Comparison of ENCODE assay signal across 15 cellular contexts in the genomic region with DNA sequence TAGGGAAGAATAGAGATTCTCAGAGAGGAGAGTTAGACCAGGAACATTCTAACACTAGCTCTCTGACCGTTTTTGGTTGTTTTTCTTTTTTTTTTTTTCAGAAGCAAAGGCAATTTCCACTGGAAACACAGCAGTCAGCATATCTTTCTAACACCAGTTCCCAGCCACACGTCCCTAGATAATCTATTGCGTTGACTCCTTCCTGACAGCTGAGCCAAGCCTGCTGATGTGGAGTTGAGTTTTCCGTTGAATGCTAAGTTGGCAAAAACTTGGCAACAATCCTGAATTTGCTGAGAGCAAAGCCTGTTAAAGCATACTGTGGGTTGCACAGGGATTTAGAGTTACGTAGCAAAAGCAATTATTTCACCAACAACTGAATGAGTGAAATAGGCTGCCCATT. TPM values are rescaled to one million over a fixed set of nuclear protein-coding genes. Genes with fewer than 3 reads are reported as not detected.
"Had no signal": no experiment of that assay in that cellular context is flagged by ENCODE, and none has a peak within 500 bp of the region (broad histone marks: within the 10 kb centered on the region; RNA-seq: fewer than 3 reads in every experiment).

No MANE protein-coding gene starts in this region.

- H3K4me3 Mint-ChIP-seq: naive thymus-derived CD8-positive, alpha-beta T cell; type B pancreatic cell had no signal

- H3K9me3 Mint-ChIP-seq: naive thymus-derived CD8-positive, alpha-beta T cell; type B pancreatic cell had no signal

- H3K27ac Mint-ChIP-seq: naive thymus-derived CD8-positive, alpha-beta T cell; type B pancreatic cell had no signal

- H3K36me3 Mint-ChIP-seq: type B pancreatic cell had no signal

- H3K4me3 ChIP-seq: esophagus squamous epithelium, skin epidermis, stomach, thyroid gland had no signal

- H3K27ac ChIP-seq: esophagus squamous epithelium, neutrophil, skin epidermis, stomach, thyroid gland had no signal

- H3K27me3 ChIP-seq: esophagus squamous epithelium, stomach, thyroid gland had no signal

- H3K4me1 Mint-ChIP-seq: naive thymus-derived CD8-positive, alpha-beta T cell had no signal

- H3K36me3 ChIP-seq: esophagus squamous epithelium, neutrophil, stomach, thyroid gland had no signal

- FAIRE-seq: urothelium cell line had no signal

- H3K4me1 ChIP-seq: esophagus squamous epithelium, stomach, thyroid gland had no signal

- H3K9me3 ChIP-seq: esophagus squamous epithelium, neutrophil, stomach, thyroid gland had no signal

- DNase-seq: esophagus squamous epithelium; foreskin fibroblast; hippocampal formation; mesendoderm; naive thymus-derived CD8-positive, alpha-beta T cell; stimulated activated CD4-positive, alpha-beta T cell treated with anti-CD3 and anti-CD28 coated beads, Interleukin-12 subunit alpha, Interleukin-12 subunit beta, amount 100 ng/mL, for 4 hours; stimulated activated naive CD4-positive, alpha-beta T cell; stomach; thyroid gland had no signal

RNA-seq across cellular contexts. Expression of a gene that starts 19.3 kb away (rescaled TPM):
- total RNA-seq: mononuclear cell; naive thymus-derived CD8-positive, alpha-beta T cell; posterior vena cava had no signal
